ENCODE assay signal across 8 cellular contexts in the genomic region with DNA sequence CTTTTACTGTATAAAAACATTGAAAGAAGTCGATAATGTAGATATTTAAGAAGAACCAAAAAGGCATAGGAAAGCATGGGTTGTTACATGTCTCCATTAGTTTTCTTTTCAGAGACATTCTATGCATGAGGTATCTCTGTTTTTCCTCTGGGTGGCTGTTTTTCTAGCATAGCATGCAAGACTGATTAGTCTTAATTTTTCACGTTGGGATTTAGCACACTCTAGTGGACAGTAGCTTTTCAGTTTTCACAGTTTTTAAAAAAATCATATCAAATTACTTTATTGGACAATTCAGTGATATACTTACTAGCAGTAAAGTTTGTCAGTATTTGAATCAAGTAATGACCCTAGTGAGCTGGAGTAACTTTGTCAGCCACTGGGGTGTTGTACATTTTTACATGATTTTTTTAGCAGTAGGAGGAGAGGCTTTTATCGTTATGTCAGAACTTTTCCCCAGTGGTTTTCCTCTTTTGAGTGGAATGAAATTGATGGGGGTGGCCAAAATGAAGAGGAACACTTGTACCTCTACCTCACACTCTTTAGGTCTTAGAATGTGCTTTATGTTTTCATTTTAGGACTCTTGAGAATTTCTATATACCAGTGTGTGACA. TPM values are rescaled to one million over a fixed set of nuclear protein-coding genes. Genes with fewer than 3 reads are reported as not detected.
DNase-seq lines count a peak whose midpoint lies in the region; ATAC-seq and TF ChIP-seq lines count a peak whose summit lies in the region.

No MANE protein-coding gene starts in this region.

- H3K9me3 ChIP-seq in right cardiac atrium (ENCODE audit: control insufficient read depth, low read length) = no peaks in the 10 kb centered on the region

- CTCF ChIA-PET in activated naive CD4-positive, alpha-beta T cell treated with anti-CD3 and anti-CD28 coated beads, Interleukin-2, amount 10 ng/mL, durations not matched to agents 7 days and 5 days (lab: Charles Lee) = interaction anchor here (0.8 to 1.4 kb wide), 4 partner anchors 10 to 317 kb away, joined by 3 to 5 read pairs (median 3); no protein-coding TSS in a partner anchor
- CTCF ChIA-PET in WTC11 (lab: Charles Lee) = interaction anchor here (0.6 kb wide), 2 partner anchors 12 to 147 kb away, joined by 3 to 6 read pairs; no protein-coding TSS in a partner anchor

- no peak overlapping the region for H3K27ac ChIP-seq in right cardiac atrium (ENCODE audit: low read length)

- H3K4me3 Mint-ChIP-seq in activated naive CD4-positive, alpha-beta T cell treated with anti-CD3 and anti-CD28 coated beads, Interleukin-2, amount 10 ng/mL, durations not matched to agents 7 days and 5 days = no peak overlapping the region
- no peak overlapping the region for H3K4me3 Mint-ChIP-seq in WTC11

- H3K4me1 ChIP-seq in right cardiac atrium (ENCODE audit: control insufficient read depth, insufficient read depth, low read length) = no peaks in the 10 kb centered on the region

- POLR2A ChIA-PET in WTC11 (lab: Charles Lee) = no interaction called here

- no peak for TF ChIP-seq CTCF in WTC11 (IDR thresholded peaks at IDR 0.05)

- 38% methylated on average over 3 of the region's 3 CpGs for WGBS in right cardiac atrium

- peak overlapping the region; percentile 35 for H3K27ac Mint-ChIP-seq in activated naive CD4-positive, alpha-beta T cell treated with anti-CD3 and anti-CD28 coated beads, Interleukin-2, amount 10 ng/mL, durations not matched to agents 7 days and 5 days
- H3K27ac Mint-ChIP-seq in WTC11 = no peak overlapping the region; the same call in 1 of the 2 replicates

- H3K4me1 Mint-ChIP-seq in activated naive CD4-positive, alpha-beta T cell treated with anti-CD3 and anti-CD28 coated beads, Interleukin-2, amount 10 ng/mL, durations not matched to agents 7 days and 5 days = peaks cover 18% of the 10 kb centered on the region
- peaks cover 9% of the 10 kb centered on the region for H3K4me1 Mint-ChIP-seq in WTC11

- no peak for DNase-seq in activated naive CD4-positive, alpha-beta T cell treated with anti-CD3 and anti-CD28 coated beads, Interleukin-2, amount 10 ng/mL, durations not matched to agents 7 days and 5 days
- DNase-seq in activated naive CD4-positive, alpha-beta T cell treated with anti-CD3 and anti-CD28 coated beads, Interleukin-2, amount 50 U/mL, for 16 hours = no peak
- peak; percentile 24 for DNase-seq in NCI-H2029 (lab: John Stamatoyannopoulos, UW)
- no peak for DNase-seq in WTC11 (ENCODE audit: low spot score)
- no peak for DNase-seq in right cardiac atrium
- peak; percentile 73 for DNase-seq in superior temporal gyrus (ENCODE audit: extremely low spot score)
- no peak for DNase-seq in NCI-H1048 (lab: John Stamatoyannopoulos, UW)
- DNase-seq in activated CD4-positive, alpha-beta T cell treated with anti-CD3 and anti-CD28 coated beads, Interleukin-2, amount 50 U/mL, for 1 hour = no peak

- intact Hi-C loops in right cardiac atrium (cut with DNase I) = loop anchor here in 3 of 4 donors (5.0 to 10.0 kb wide), 3 partner anchors 224 to 317 kb away; no protein-coding TSS in a partner anchor

- no peak overlapping the region for H3K4me3 ChIP-seq in right cardiac atrium (ENCODE audit: low read length)

- ATAC-seq in WTC11 (peak; percentile 38; the same call in 1 of the 2 replicates), right cardiac atrium (peak; percentile 63 to 75)

- no peaks in the 10 kb centered on the region for H3K27me3 ChIP-seq in right cardiac atrium (ENCODE audit: control insufficient read depth, insufficient read depth)

- H3K9me3 Mint-ChIP-seq in activated naive CD4-positive, alpha-beta T cell treated with anti-CD3 and anti-CD28 coated beads, Interleukin-2, amount 10 ng/mL, durations not matched to agents 7 days and 5 days = no peaks in the 10 kb centered on the region
- no peaks in the 10 kb centered on the region for H3K9me3 Mint-ChIP-seq in WTC11

- H3K27me3 Mint-ChIP-seq in activated naive CD4-positive, alpha-beta T cell treated with anti-CD3 and anti-CD28 coated beads, Interleukin-2, amount 10 ng/mL, durations not matched to agents 7 days and 5 days = no peaks in the 10 kb centered on the region
- H3K27me3 Mint-ChIP-seq in WTC11 (ENCODE audit: low read depth) = no peaks in the 10 kb centered on the region

- peaks cover 11% of the 10 kb centered on the region for H3K36me3 Mint-ChIP-seq in activated naive CD4-positive, alpha-beta T cell treated with anti-CD3 and anti-CD28 coated beads, Interleukin-2, amount 10 ng/mL, durations not matched to agents 7 days and 5 days
- no peaks in the 10 kb centered on the region for H3K36me3 Mint-ChIP-seq in WTC11

TF ChIP-seq in WTC11, 78 proteins besides CTCF, POLR2A, EP300 and RAD21:
- TF ChIP-seq, protein P1, sequence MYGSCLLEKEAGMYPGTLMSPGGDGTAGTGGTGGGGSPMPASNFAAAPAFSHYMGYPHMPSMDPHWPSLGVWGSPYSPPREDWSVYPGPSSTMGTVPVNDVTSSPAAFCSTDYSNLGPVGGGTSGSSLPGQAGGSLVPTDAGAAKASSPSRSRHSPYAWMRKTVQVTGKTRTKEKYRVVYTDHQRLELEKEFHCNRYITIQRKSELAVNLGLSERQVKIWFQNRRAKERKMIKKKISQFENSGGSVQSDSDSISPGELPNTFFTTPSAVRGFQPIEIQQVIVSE (CRISPR knock-in tag; IDR thresholded peaks at IDR 0.05; ENCODE audit: borderline replicate concordance) = no peak
- TF ChIP-seq KAT7 (CRISPR knock-in tag; IDR thresholded peaks at IDR 0.05; ENCODE audit: borderline replicate concordance) = no peak
- no peak for TF ChIP-seq ZNF138 (CRISPR knock-in tag; conservative IDR thresholded peaks at IDR 0.05)
- TF ChIP-seq NFATC4 (CRISPR knock-in tag; IDR thresholded peaks at IDR 0.05) = no peak
- TF ChIP-seq, protein P2, sequence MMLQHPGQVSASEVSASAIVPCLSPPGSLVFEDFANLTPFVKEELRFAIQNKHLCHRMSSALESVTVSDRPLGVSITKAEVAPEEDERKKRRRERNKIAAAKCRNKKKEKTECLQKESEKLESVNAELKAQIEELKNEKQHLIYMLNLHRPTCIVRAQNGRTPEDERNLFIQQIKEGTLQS (CRISPR knock-in tag; conservative IDR thresholded peaks at IDR 0.05) = no peak

RNA-seq across cellular contexts. Expression of a gene that starts 57.2 kb away (rescaled TPM):
- 9.2 to 12.6 TPM (median 11.1 TPM) in 3 replicates for total RNA-seq in WTC11 (2021)
- total RNA-seq in right cardiac atrium = 10 to 100 TPM; 10.0 to 16.7 (median 11.8) TPM
- 7.0 TPM for polyA plus RNA-seq in right cardiac atrium

Comparison
In these comparisons a context has a peak if more than half of its experiments do, and no peak if none do; other contexts are left out.
1. DNase-seq: peak in NCI-H2029 (single experiment) and superior temporal gyrus (single experiment); none in activated naive CD4-positive, alpha-beta T cell treated with anti-CD3 and anti-CD28 coated beads, Interleukin-2, amount 10 ng/mL, durations not matched to agents 7 days and 5 days (single experiment), activated naive CD4-positive, alpha-beta T cell treated with anti-CD3 and anti-CD28 coated beads, Interleukin-2, amount 50 U/mL, for 16 hours (single experiment), WTC11 (single experiment), right cardiac atrium (0 of 3), NCI-H1048 (single experiment) and activated CD4-positive, alpha-beta T cell treated with anti-CD3 and anti-CD28 coated beads, Interleukin-2, amount 50 U/mL, for 1 hour (single experiment).